Comparison of ENCODE assay signal across 8 cellular contexts in the genomic region with DNA sequence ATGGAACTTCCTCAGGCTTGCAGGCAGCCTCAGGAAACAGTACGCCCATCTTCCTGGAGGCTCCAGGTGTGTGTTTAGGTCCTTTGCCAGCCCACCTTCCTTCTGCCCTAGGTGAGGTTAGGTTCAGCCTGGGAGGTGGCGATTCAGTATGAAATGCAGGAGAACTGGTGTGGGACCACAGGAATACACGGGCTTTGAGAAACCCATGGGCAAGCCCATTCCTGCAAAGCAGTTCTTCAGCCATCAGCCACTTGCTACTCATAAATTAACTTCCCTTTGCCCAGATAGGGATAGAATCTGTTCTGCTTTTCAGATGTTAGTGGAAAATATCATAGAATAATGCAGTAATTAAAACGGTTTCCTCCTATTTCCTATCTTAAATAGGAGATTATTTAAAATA. TPM values are rescaled to one million over a fixed set of nuclear protein-coding genes. Genes with fewer than 3 reads are reported as not detected.
DNase-seq lines count a peak whose midpoint lies in the region; ATAC-seq lines count a peak whose summit lies in the region.

No MANE protein-coding gene starts in this region.

- no peaks in the 10 kb centered on the region for H3K27me3 Mint-ChIP-seq in activated naive CD8-positive, alpha-beta T cell treated with anti-CD3 and anti-CD28 coated beads, Interleukin-2, amount 10 ng/mL, durations not matched to agents 7 days and 5 days

- H4K20me1 ChIP-seq in GM23248 (ENCODE audit: insufficient read depth) = no peaks in the 10 kb centered on the region

- peak overlapping the region in 1 of 2 experiments; percentile 50 for H3K14ac ChIP-seq in mesenchymal stem cell (ENCODE audit: low read length in 2 of 2)

- peak overlapping the region; percentile 40 for H3K4me3 Mint-ChIP-seq in activated naive CD8-positive, alpha-beta T cell treated with anti-CD3 and anti-CD28 coated beads, Interleukin-2, amount 10 ng/mL, durations not matched to agents 7 days and 5 days

- H3K4me1 ChIP-seq in GM23248 (ENCODE audit: insufficient read depth) (peaks cover 19% of the 10 kb centered on the region), mesenchymal stem cell (ENCODE audit: control insufficient read depth, insufficient read depth, low read depth, low read length) (peaks cover 57% of the 10 kb centered on the region)

- H2BK5ac ChIP-seq in mesenchymal stem cell (ENCODE audit: low read depth, low read length, poor library complexity, severe bottlenecking) = no peak overlapping the region

- H3K9ac ChIP-seq in GM23248 (peak overlapping the region; percentile 50), mesenchymal stem cell (ENCODE audit: low read length) (peak overlapping the region; percentile 82)

- peak overlapping the region; percentile 45 for H4K8ac ChIP-seq in mesenchymal stem cell (ENCODE audit: low read length)

- H3K27ac ChIP-seq in GM23248 = peak overlapping the region; percentile 67
- peak overlapping the region; percentile 66 for H3K27ac ChIP-seq in mesenchymal stem cell (ENCODE audit: low read length, poor library complexity, severe bottlenecking)

- peak overlapping the region; percentile 80 for H2BK120ac ChIP-seq in mesenchymal stem cell (ENCODE audit: low read depth, low read length)

- peak overlapping the region; percentile 25; the same call in 1 of the 2 replicates for H3K4me3 ChIP-seq in GM23248
- H3K4me3 ChIP-seq in mesenchymal stem cell (ENCODE audit: insufficient read depth in 1 of 2, low read depth in 1 of 2, low read length in 2 of 2) = peak overlapping the region in 1 of 2 experiments; percentile 25

- peaks cover 10% of the 10 kb centered on the region for H3K36me3 Mint-ChIP-seq in activated naive CD8-positive, alpha-beta T cell treated with anti-CD3 and anti-CD28 coated beads, Interleukin-2, amount 10 ng/mL, durations not matched to agents 7 days and 5 days

- H3K27ac Mint-ChIP-seq in activated naive CD8-positive, alpha-beta T cell treated with anti-CD3 and anti-CD28 coated beads, Interleukin-2, amount 10 ng/mL, durations not matched to agents 7 days and 5 days = peak overlapping the region; percentile 63

- H3K9me3 ChIP-seq in GM23248 (ENCODE audit: low read depth) (no peaks in the 10 kb centered on the region), mesenchymal stem cell (ENCODE audit: control insufficient read depth, low read length) (no peaks in the 10 kb centered on the region)

- POLR2A ChIA-PET in activated naive CD8-positive, alpha-beta T cell treated with anti-CD3 and anti-CD28 coated beads, Interleukin-2, amount 10 ng/mL, durations not matched to agents 7 days and 5 days (lab: Charles Lee) = interaction anchor here (1.0 to 2.5 kb wide), 5 partner anchors 11 to 42 kb away, joined by 3 to 10 read pairs (median 6); a partner anchor contains a TSS

- peak overlapping the region; percentile 66 to 84 for H3K4ac ChIP-seq in mesenchymal stem cell (ENCODE audit: low read depth in 1 of 2, low read length in 2 of 2)

- peaks cover 18% of the 10 kb centered on the region; the same call in 1 of the 2 replicates for H3K79me2 ChIP-seq in GM23248 (ENCODE audit: insufficient read depth)

- H3K27me3 ChIP-seq in GM23248 (replicated peaks; ENCODE audit: insufficient read depth) (no peaks in the 10 kb centered on the region), mesenchymal stem cell (ENCODE audit: control insufficient read depth in 1 of 2, insufficient read depth in 1 of 2, low read length in 2 of 2) (no peaks in the 10 kb centered on the region)

- H3K4me2 ChIP-seq in GM23248 (ENCODE audit: unreplicated experiment) = peak overlapping the region; percentile 94
- no peak overlapping the region for H3K4me2 ChIP-seq in mesenchymal stem cell (ENCODE audit: low read length, poor library complexity, severe bottlenecking)

- peak overlapping the region; percentile 41 to 86 for H3K18ac ChIP-seq in mesenchymal stem cell (ENCODE audit: low read depth in 1 of 2, low read length in 2 of 2)

- 0 out of 2 replicates have a peak overlapping the region, but pooled peaks have one; percentile 18 for H2AFZ ChIP-seq in GM23248
- H2AFZ ChIP-seq in mesenchymal stem cell (ENCODE audit: low read depth, low read length) = no peak overlapping the region

- in situ Hi-C loops in GM23248 (cut with MboI) = no loop called here

- DNase-seq in AML-193 (lab: John Stamatoyannopoulos, UW) (peak; percentile 59 to 62), GM23248 (no peak), mesenchymal stem cell (no peak), NCI-H748 (lab: John Stamatoyannopoulos, UW; ENCODE audit: unreplicated experiment) (no peak), GDM1 (lab: John Stamatoyannopoulos, UW) (no peak), NCI-H1417 (lab: John Stamatoyannopoulos, UW) (no peak), anterior cingulate cortex (lab: John Stamatoyannopoulos, UW) (no peak)
- no peak for DNase-seq in activated naive CD8-positive, alpha-beta T cell treated with anti-CD3 and anti-CD28 coated beads, Interleukin-2, amount 10 ng/mL, durations not matched to agents 7 days and 5 days

- no peaks in the 10 kb centered on the region for H3K9me3 Mint-ChIP-seq in activated naive CD8-positive, alpha-beta T cell treated with anti-CD3 and anti-CD28 coated beads, Interleukin-2, amount 10 ng/mL, durations not matched to agents 7 days and 5 days

- ATAC-seq in activated naive CD8-positive, alpha-beta T cell treated with anti-CD3 and anti-CD28 coated beads, Interleukin-2, amount 10 ng/mL, durations not matched to agents 7 days and 5 days (ENCODE audit: low read depth) = no peak

- peaks cover 39% of the 10 kb centered on the region for H3K4me1 Mint-ChIP-seq in activated naive CD8-positive, alpha-beta T cell treated with anti-CD3 and anti-CD28 coated beads, Interleukin-2, amount 10 ng/mL, durations not matched to agents 7 days and 5 days

- no peaks in the 10 kb centered on the region for H3K9me2 ChIP-seq in GM23248 (ENCODE audit: insufficient read depth)

- no peak overlapping the region for H2AK5ac ChIP-seq in mesenchymal stem cell (ENCODE audit: low read length, severe bottlenecking)

- peak overlapping the region; percentile 90 for H4K91ac ChIP-seq in mesenchymal stem cell (ENCODE audit: low read length)

- H3F3A ChIP-seq in GM23248 (ENCODE audit: insufficient read depth) = peaks cover 16% of the 10 kb centered on the region; the same call in 1 of the 2 replicates

- no peaks in the 10 kb centered on the region for H3K36me3 ChIP-seq in GM23248 (ENCODE audit: low read depth)
- no peaks in the 10 kb centered on the region for H3K36me3 ChIP-seq in mesenchymal stem cell (ENCODE audit: control insufficient read depth in 1 of 2, insufficient read depth in 2 of 2, low read depth in 1 of 2, low read length in 2 of 2)

- peak overlapping the region; percentile 60 to 78 for H2BK12ac ChIP-seq in mesenchymal stem cell (ENCODE audit: low read length in 2 of 2)

- peaks cover 43% of the 10 kb centered on the region for H3K79me1 ChIP-seq in mesenchymal stem cell (replicated peaks; ENCODE audit: low read length, poor library complexity, severe bottlenecking)

- H3K23ac ChIP-seq in mesenchymal stem cell (ENCODE audit: low read length in 2 of 2) = no peak overlapping the region

- H2BK15ac ChIP-seq in mesenchymal stem cell (ENCODE audit: low read depth, poor library complexity, severe bottlenecking) = no peak overlapping the region

- 33 to 35% methylated on average over 4 of the region's 4 CpGs for WGBS in GM23248 (ENCODE audit: low coverage in 1 of 2, low lambda C conversion rate in 2 of 2, missing lambda C conversion rate in 2 of 2), 2 experiments
- 36% methylated on average over 3 of the region's 4 CpGs for WGBS in mesenchymal stem cell

RNA-seq across cellular contexts. Expression of a gene that starts 32.2 kb away (rescaled TPM):
- 39.1 and 48.7 TPM in 2 replicates for total RNA-seq in GM23248 (2014; rRNA removed; shearing (Covaris generic))
- 20.0 and 20.4 TPM in 2 replicates for polyA plus RNA-seq in GM23248 (2016; fragmentation: Nextera tagmentation; extraction: Ambion mirVana)
- 10 to 100 TPM; 44.5 to 52.3 TPM for total RNA-seq in activated naive CD8-positive, alpha-beta T cell treated with anti-CD3 and anti-CD28 coated beads, Interleukin-2, amount 10 ng/mL, durations not matched to agents 7 days and 5 days
- 25.0 TPM for polyA plus RNA-seq in mesenchymal stem cell (2013, experiment 1 of 2)
- polyA plus RNA-seq in mesenchymal stem cell (2013, experiment 2 of 2) = 24.9 TPM

Comparison
In these comparisons a context has a peak if more than half of its experiments do, and no peak if none do; other contexts are left out.
1. DNase-seq: peak in AML-193 (2 of 2); none in GM23248 (single experiment), activated naive CD8-positive, alpha-beta T cell treated with anti-CD3 and anti-CD28 coated beads, Interleukin-2, amount 10 ng/mL, durations not matched to agents 7 days and 5 days (single experiment), mesenchymal stem cell (single experiment), NCI-H748 (single experiment), GDM1 (single experiment), NCI-H1417 (0 of 3) and anterior cingulate cortex (0 of 58).